In genomic region chr4:39976141-39976944, GRCh38 we compare ENCODE assay signal across 8 cellular contexts. TPM values are rescaled to one million over a fixed set of nuclear protein-coding genes. Genes with fewer than 3 reads are reported as not detected.
DNase-seq lines count a peak whose midpoint lies in the region; ATAC-seq and TF ChIP-seq lines count a peak whose summit lies in the region.

No MANE protein-coding gene starts in this region.

- peak overlapping the region; percentile 86 for H3K27ac ChIP-seq in rectal smooth muscle tissue (ENCODE audit: low read depth, low read length)
- H3K27ac ChIP-seq in vagina = peak overlapping the region; percentile 98

- H3K27me3 ChIP-seq in rectal smooth muscle tissue (ENCODE audit: control insufficient read depth, insufficient read depth, low read length) (no peaks in the 10 kb centered on the region), vagina (no peaks in the 10 kb centered on the region)

- peak; percentile 39 for ATAC-seq in HG02885 (IDR thresholded peaks at IDR 0.05; ENCODE audit: poor library complexity, unreplicated experiment)

- H3K4me3 ChIP-seq in GM08714 (ENCODE audit: low read length) = peak overlapping the region; percentile 82
- H3K4me3 ChIP-seq in astrocyte of the spinal cord (ENCODE audit: low read depth, low read length) = peak overlapping the region; percentile 91
- peak overlapping the region; percentile 87 for H3K4me3 ChIP-seq in rectal smooth muscle tissue (ENCODE audit: low read length)
- peak overlapping the region; percentile 80 to 98 for H3K4me3 ChIP-seq in vagina

- H3K4me1 ChIP-seq in rectal smooth muscle tissue (ENCODE audit: control insufficient read depth, insufficient read depth, low read length) (peaks cover 10% of the 10 kb centered on the region), vagina (peaks cover 48% of the 10 kb centered on the region)

- H3K36me3 ChIP-seq in rectal smooth muscle tissue (ENCODE audit: control insufficient read depth, insufficient read depth, low read length) = peaks cover 2% of the 10 kb centered on the region
- peaks cover 0 to 14% of the 10 kb centered on the region in 2 donors for H3K36me3 ChIP-seq in vagina

- no peak for TF ChIP-seq POLR2A in vagina (IDR thresholded peaks at IDR 0.05)

- DNase-seq in NCI-H187 treated with DMSO at 0.1 percent for 48 hours (lab: John Stamatoyannopoulos, UW) (peak; percentile 20), T1000 (lab: John Stamatoyannopoulos, UW) (peak; percentile 85), astrocyte of the spinal cord (ENCODE audit: low read depth, low spot score) (peak; percentile 83), hippocampal formation (lab: John Stamatoyannopoulos, UW) (peak; percentile 61 to 84), vagina (ENCODE audit: extremely low spot score in 2 of 2) (no peak)

- peak overlapping the region; percentile 74 for H3K9ac ChIP-seq in rectal smooth muscle tissue (ENCODE audit: low read length)

- intact Hi-C loops in vagina (cut with DNase I) = loop anchor here (5.0 kb wide), 2 partner anchors 279 to 449 kb away; partner anchors contain the start of genes UBE2K and UGDH

- TF ChIP-seq CTCF in astrocyte of the spinal cord (IDR thresholded peaks at IDR 0.05; ENCODE audit: low read depth, low read length) (peak; percentile 91), vagina (IDR thresholded peaks at IDR 0.05) (peak; percentile 78 to 83 (median 80))

- in situ Hi-C loops in astrocyte of the spinal cord (cut with HindIII; ENCODE audit: low sequenced_read_pairs) = no loop called here

- H3K9me3 ChIP-seq in vagina = no peaks in the 10 kb centered on the region

RNA-seq across cellular contexts. Expression of gene PDS5A, which starts 1.4 kb away (rescaled TPM):
- total RNA-seq in vagina = 64.6 TPM

Comparison
In these comparisons a context has a peak if more than half of its experiments do, and no peak if none do; other contexts are left out.
1. DNase-seq: peak in NCI-H187 treated with DMSO at 0.1 percent for 48 hours (single experiment), T1000 (single experiment), astrocyte of the spinal cord (single experiment) and hippocampal formation (2 of 2); none in vagina (0 of 2).
2. Peak in every context shown above with its lines, with median percentiles within 50 percentile points of each other: H3K4me3 ChIP-seq.